2 cellular contexts compared by ENCODE assay signal in the genomic region with DNA sequence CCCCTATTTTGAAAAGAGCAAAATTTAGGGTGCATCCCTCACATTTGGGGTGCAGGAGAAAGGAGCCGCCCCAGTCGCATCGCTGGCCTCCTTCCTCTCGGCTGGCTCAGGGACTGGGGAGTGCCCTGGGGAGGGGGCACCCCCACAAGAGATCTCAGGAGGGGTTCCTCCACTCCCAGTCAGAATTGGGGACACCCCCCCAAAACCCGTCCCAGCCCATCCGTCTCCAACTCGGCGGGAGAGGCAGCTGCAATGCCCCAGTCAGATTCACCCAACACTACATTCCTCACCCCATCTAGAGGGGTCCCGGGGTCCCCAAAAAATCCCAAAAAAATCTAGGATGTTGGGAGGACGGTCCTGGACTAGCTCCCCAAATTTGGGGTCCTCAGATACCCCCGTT.
TF ChIP-seq lines count a peak whose summit lies in the region.

No MANE protein-coding gene starts in this region.

TF ChIP-seq in HCT116, 20 proteins besides CTCF, POLR2A, EP300 and RAD21:
- TF ChIP-seq CBX3 (IDR thresholded peaks at IDR 0.05; ENCODE audit: low read depth) (no peak), ZNF274 (IDR thresholded peaks at IDR 0.05; ENCODE audit: low read depth, low read length) (no peak), SRF (IDR thresholded peaks at IDR 0.05; ENCODE audit: low read depth) (no peak), POLR2AphosphoS5 (IDR thresholded peaks at IDR 0.05; ENCODE audit: low read depth, low read length) (no peak), ELF1 (IDR thresholded peaks at IDR 0.05; ENCODE audit: borderline replicate concordance, low read depth) (no peak), EZH2 (IDR thresholded peaks at IDR 0.05) (no peak), SIN3A (IDR thresholded peaks at IDR 0.05; ENCODE audit: low read depth) (no peak), ZFX (IDR thresholded peaks at IDR 0.05) (no peak), SP1 (IDR thresholded peaks at IDR 0.05; ENCODE audit: low read depth) (no peak), CEBPB (IDR thresholded peaks at IDR 0.05; ENCODE audit: low read depth) (no peak)
- TF ChIP-seq, protein P1, sequence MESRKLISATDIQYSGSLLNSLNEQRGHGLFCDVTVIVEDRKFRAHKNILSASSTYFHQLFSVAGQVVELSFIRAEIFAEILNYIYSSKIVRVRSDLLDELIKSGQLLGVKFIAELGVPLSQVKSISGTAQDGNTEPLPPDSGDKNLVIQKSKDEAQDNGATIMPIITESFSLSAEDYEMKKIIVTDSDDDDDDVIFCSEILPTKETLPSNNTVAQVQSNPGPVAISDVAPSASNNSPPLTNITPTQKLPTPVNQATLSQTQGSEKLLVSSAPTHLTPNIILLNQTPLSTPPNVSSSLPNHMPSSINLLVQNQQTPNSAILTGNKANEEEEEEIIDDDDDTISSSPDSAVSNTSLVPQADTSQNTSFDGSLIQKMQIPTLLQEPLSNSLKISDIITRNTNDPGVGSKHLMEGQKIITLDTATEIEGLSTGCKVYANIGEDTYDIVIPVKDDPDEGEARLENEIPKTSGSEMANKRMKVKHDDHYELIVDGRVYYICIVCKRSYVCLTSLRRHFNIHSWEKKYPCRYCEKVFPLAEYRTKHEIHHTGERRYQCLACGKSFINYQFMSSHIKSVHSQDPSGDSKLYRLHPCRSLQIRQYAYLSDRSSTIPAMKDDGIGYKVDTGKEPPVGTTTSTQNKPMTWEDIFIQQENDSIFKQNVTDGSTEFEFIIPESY (IDR thresholded peaks at IDR 0.05; ENCODE audit: extremely low read depth, insufficient replicate concordance, low read length) = no peak
- TF ChIP-seq, protein P2, sequence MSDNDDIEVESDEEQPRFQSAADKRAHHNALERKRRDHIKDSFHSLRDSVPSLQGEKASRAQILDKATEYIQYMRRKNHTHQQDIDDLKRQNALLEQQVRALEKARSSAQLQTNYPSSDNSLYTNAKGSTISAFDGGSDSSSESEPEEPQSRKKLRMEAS (IDR thresholded peaks at IDR 0.05) = no peak

TF ChIP-seq in HepG2, 621 proteins besides CTCF, POLR2A, EP300 and RAD21:
- TF ChIP-seq WIZ (CRISPR knock-in tag; IDR thresholded peaks at IDR 0.05) (no peak), BRD4 (CRISPR knock-in tag; IDR thresholded peaks at IDR 0.05) (no peak), TOPORS (CRISPR knock-in tag; IDR thresholded peaks at IDR 0.05) (no peak), GZF1 (CRISPR knock-in tag; IDR thresholded peaks at IDR 0.05) (no peak), ATAD3A (CRISPR knock-in tag; IDR thresholded peaks at IDR 0.05) (no peak), ZMYM3 (CRISPR knock-in tag; IDR thresholded peaks at IDR 0.05) (no peak), ZNF3 (CRISPR knock-in tag; IDR thresholded peaks at IDR 0.05) (no peak), KDM2A (CRISPR knock-in tag; IDR thresholded peaks at IDR 0.05; ENCODE audit: borderline replicate concordance, low read depth) (no peak), ZNF616 (CRISPR knock-in tag; IDR thresholded peaks at IDR 0.05; ENCODE audit: low read depth) (no peak), SSRP1 (CRISPR knock-in tag; IDR thresholded peaks at IDR 0.05) (no peak), ATRX (CRISPR knock-in tag; IDR thresholded peaks at IDR 0.05; ENCODE audit: borderline replicate concordance) (no peak), ZNF350 (CRISPR knock-in tag; IDR thresholded peaks at IDR 0.05; ENCODE audit: borderline replicate concordance, low read depth) (no peak), TAF1 (CRISPR knock-in tag; IDR thresholded peaks at IDR 0.05) (no peak), ZNF256 (CRISPR knock-in tag; conservative IDR thresholded peaks at IDR 0.05) (no peak)
- TF ChIP-seq, protein P3, sequence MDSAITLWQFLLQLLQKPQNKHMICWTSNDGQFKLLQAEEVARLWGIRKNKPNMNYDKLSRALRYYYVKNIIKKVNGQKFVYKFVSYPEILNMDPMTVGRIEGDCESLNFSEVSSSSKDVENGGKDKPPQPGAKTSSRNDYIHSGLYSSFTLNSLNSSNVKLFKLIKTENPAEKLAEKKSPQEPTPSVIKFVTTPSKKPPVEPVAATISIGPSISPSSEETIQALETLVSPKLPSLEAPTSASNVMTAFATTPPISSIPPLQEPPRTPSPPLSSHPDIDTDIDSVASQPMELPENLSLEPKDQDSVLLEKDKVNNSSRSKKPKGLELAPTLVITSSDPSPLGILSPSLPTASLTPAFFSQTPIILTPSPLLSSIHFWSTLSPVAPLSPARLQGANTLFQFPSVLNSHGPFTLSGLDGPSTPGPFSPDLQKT (CRISPR knock-in tag; IDR thresholded peaks at IDR 0.05; ENCODE audit: borderline replicate concordance) = no peak
- TF ChIP-seq, protein P4, sequence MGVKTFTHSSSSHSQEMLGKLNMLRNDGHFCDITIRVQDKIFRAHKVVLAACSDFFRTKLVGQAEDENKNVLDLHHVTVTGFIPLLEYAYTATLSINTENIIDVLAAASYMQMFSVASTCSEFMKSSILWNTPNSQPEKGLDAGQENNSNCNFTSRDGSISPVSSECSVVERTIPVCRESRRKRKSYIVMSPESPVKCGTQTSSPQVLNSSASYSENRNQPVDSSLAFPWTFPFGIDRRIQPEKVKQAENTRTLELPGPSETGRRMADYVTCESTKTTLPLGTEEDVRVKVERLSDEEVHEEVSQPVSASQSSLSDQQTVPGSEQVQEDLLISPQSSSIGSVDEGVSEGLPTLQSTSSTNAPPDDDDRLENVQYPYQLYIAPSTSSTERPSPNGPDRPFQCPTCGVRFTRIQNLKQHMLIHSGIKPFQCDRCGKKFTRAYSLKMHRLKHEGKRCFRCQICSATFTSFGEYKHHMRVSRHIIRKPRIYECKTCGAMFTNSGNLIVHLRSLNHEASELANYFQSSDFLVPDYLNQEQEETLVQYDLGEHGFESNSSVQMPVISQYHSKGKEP (CRISPR knock-in tag; IDR thresholded peaks at IDR 0.05) = no peak
- TF ChIP-seq, protein P5, sequence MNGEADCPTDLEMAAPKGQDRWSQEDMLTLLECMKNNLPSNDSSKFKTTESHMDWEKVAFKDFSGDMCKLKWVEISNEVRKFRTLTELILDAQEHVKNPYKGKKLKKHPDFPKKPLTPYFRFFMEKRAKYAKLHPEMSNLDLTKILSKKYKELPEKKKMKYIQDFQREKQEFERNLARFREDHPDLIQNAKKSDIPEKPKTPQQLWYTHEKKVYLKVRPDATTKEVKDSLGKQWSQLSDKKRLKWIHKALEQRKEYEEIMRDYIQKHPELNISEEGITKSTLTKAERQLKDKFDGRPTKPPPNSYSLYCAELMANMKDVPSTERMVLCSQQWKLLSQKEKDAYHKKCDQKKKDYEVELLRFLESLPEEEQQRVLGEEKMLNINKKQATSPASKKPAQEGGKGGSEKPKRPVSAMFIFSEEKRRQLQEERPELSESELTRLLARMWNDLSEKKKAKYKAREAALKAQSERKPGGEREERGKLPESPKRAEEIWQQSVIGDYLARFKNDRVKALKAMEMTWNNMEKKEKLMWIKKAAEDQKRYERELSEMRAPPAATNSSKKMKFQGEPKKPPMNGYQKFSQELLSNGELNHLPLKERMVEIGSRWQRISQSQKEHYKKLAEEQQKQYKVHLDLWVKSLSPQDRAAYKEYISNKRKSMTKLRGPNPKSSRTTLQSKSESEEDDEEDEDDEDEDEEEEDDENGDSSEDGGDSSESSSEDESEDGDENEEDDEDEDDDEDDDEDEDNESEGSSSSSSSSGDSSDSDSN (CRISPR knock-in tag; IDR thresholded peaks at IDR 0.05) = no peak
- TF ChIP-seq, protein P6, sequence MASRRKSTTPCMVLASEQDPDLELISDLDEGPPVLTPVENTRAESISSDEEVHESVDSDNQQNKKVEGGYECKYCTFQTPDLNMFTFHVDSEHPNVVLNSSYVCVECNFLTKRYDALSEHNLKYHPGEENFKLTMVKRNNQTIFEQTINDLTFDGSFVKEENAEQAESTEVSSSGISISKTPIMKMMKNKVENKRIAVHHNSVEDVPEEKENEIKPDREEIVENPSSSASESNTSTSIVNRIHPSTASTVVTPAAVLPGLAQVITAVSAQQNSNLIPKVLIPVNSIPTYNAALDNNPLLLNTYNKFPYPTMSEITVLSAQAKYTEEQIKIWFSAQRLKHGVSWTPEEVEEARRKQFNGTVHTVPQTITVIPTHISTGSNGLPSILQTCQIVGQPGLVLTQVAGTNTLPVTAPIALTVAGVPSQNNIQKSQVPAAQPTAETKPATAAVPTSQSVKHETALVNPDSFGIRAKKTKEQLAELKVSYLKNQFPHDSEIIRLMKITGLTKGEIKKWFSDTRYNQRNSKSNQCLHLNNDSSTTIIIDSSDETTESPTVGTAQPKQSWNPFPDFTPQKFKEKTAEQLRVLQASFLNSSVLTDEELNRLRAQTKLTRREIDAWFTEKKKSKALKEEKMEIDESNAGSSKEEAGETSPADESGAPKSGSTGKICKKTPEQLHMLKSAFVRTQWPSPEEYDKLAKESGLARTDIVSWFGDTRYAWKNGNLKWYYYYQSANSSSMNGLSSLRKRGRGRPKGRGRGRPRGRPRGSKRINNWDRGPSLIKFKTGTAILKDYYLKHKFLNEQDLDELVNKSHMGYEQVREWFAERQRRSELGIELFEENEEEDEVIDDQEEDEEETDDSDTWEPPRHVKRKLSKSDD (CRISPR knock-in tag; IDR thresholded peaks at IDR 0.05; ENCODE audit: low read depth) = no peak
- TF ChIP-seq, protein P7, sequence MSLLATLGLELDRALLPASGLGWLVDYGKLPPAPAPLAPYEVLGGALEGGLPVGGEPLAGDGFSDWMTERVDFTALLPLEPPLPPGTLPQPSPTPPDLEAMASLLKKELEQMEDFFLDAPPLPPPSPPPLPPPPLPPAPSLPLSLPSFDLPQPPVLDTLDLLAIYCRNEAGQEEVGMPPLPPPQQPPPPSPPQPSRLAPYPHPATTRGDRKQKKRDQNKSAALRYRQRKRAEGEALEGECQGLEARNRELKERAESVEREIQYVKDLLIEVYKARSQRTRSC (CRISPR knock-in tag; IDR thresholded peaks at IDR 0.05; ENCODE audit: low read depth) = no peak
- TF ChIP-seq, protein P8, sequence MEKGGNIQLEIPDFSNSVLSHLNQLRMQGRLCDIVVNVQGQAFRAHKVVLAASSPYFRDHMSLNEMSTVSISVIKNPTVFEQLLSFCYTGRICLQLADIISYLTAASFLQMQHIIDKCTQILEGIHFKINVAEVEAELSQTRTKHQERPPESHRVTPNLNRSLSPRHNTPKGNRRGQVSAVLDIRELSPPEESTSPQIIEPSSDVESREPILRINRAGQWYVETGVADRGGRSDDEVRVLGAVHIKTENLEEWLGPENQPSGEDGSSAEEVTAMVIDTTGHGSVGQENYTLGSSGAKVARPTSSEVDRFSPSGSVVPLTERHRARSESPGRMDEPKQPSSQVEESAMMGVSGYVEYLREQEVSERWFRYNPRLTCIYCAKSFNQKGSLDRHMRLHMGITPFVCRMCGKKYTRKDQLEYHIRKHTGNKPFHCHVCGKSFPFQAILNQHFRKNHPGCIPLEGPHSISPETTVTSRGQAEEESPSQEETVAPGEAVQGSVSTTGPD (CRISPR knock-in tag; IDR thresholded peaks at IDR 0.05) = no peak
TF ChIP-seq in HepG2: peak in this region for 0.
